In the genomic region with DNA sequence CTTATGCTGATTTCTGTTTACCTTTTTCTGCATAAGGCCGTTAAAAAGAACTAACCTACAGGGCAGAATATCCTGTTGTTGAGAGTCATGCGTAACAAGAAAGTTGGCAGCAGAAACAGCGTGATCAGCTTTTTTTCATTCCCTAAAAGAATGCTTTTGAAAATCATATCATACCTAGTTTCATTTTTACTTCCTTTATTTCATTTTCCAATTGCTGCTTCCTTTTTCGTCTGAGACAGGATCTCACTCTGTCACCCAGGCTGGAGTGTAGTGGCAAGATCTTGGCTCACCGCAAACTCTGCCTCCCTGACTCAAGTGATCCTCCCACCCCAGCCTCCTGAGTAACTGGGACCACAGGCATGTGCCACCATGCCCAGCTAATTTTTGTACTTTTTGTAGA, we compare ENCODE assay signal across 1 cellular context.
A peak's percentile ranks its signal among the peaks of the same experiment; 100 is the strongest.
TF ChIP-seq lines count a peak whose summit lies in the region.

No MANE protein-coding gene starts in this region.

TF ChIP-seq in HepG2, 621 proteins besides CTCF, POLR2A, EP300 and RAD21:
- TF ChIP-seq, protein P1, sequence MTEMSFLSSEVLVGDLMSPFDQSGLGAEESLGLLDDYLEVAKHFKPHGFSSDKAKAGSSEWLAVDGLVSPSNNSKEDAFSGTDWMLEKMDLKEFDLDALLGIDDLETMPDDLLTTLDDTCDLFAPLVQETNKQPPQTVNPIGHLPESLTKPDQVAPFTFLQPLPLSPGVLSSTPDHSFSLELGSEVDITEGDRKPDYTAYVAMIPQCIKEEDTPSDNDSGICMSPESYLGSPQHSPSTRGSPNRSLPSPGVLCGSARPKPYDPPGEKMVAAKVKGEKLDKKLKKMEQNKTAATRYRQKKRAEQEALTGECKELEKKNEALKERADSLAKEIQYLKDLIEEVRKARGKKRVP (CRISPR knock-in tag; IDR thresholded peaks at IDR 0.05) = no peak
- TF ChIP-seq MAFF (IDR thresholded peaks at IDR 0.05; ENCODE audit: low read depth, low read length) = peak; percentile 44; the same call in 1 of the 2 replicates
- TF ChIP-seq, protein P2, sequence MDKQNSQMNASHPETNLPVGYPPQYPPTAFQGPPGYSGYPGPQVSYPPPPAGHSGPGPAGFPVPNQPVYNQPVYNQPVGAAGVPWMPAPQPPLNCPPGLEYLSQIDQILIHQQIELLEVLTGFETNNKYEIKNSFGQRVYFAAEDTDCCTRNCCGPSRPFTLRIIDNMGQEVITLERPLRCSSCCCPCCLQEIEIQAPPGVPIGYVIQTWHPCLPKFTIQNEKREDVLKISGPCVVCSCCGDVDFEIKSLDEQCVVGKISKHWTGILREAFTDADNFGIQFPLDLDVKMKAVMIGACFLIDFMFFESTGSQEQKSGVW (CRISPR knock-in tag; IDR thresholded peaks at IDR 0.05; ENCODE audit: borderline replicate concordance) = no peak
- TF ChIP-seq SP2 (CRISPR knock-in tag; IDR thresholded peaks at IDR 0.05) = no peak
- TF ChIP-seq MAFK (conservative IDR thresholded peaks at IDR 0.05 in 1 of 2, IDR thresholded peaks at IDR 0.05 in 1 of 2; ENCODE audit: low read length in 2 of 2) = peak; percentile 62 to 68
